In the genomic region with DNA sequence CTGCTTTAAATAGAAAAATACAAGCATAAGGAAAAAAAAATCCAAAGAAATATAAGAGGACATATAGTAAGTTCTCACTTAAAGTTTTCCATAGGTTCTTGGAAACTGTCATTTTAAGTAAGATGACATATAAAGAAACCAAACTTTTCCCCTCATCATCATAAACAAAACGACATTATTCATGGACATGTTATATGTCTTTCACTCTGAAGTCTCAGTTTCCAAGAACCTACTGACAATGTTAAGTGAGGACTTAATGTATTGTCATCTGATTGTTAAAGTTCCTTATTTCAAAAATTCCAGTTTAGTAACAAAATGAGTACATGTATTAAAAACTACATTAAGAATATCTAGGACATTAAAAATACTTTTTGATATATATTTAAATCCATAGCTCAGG, we compare ENCODE assay signal across 17 cellular contexts.
DNase-seq lines count a peak whose midpoint lies in the region; ATAC-seq, FAIRE-seq and TF ChIP-seq lines count a peak whose summit lies in the region.
"Had no signal": no experiment of that assay in that cellular context is flagged by ENCODE, and none has a peak within 500 bp of the region (broad histone marks: within the 10 kb centered on the region; RNA-seq: fewer than 3 reads in every experiment).

No MANE protein-coding gene starts in this region.

- H4K20me1 ChIP-seq in K562 (replicated peaks; ENCODE audit: control insufficient read depth, insufficient read depth, low read length), result no peaks in the 10 kb centered on the region

- H3K4me2 ChIP-seq in K562 (ENCODE audit: insufficient read depth, low read length), result no peak overlapping the region

- TF ChIP-seq RAD21 in K562 (CRISPR knock-in tag; conservative IDR thresholded peaks at IDR 0.05 in 1 of 2, IDR thresholded peaks at IDR 0.05 in 1 of 2), result no peak

- peak overlapping the region; percentile 81 for H3K27ac Mint-ChIP-seq in activated naive CD4-positive, alpha-beta T cell treated with anti-CD3 and anti-CD28 coated beads for 36 hours
- H3K27ac Mint-ChIP-seq in activated T-helper 17 cell treated with anti-CD3 and anti-CD28 coated beads, Interleukin-2, amount 50 U/mL, for 72 hours, result peak overlapping the region; percentile 90

- no peaks in the 10 kb centered on the region for H3K79me2 ChIP-seq in K562 (ENCODE audit: control insufficient read depth, insufficient read depth, low read length)

- H3K36me3 ChIP-seq in K562 (ENCODE audit: control insufficient read depth, insufficient read depth, low read length), result no peaks in the 10 kb centered on the region
- H3K36me3 ChIP-seq in transverse colon, result no peaks in the 10 kb centered on the region
- H3K36me3 ChIP-seq in effector memory CD4-positive, alpha-beta T cell (ENCODE audit: control insufficient read depth, insufficient read depth, low read length), result no peaks in the 10 kb centered on the region
- H3K36me3 ChIP-seq: Peyer's patch had no signal

- FAIRE-seq in K562 (lab: Jason Lieb, UNC), result peak; percentile 23
- FAIRE-seq: HepG2 had no signal

- H3K4me1 ChIP-seq in K562 (replicated peaks in 1 of 2; ENCODE audit: control insufficient read depth in 2 of 2, insufficient read depth in 2 of 2, low read length in 2 of 2), result no peaks in the 10 kb centered on the region
- no peaks in the 10 kb centered on the region for H3K4me1 ChIP-seq in transverse colon
- no peaks in the 10 kb centered on the region for H3K4me1 ChIP-seq in effector memory CD4-positive, alpha-beta T cell (ENCODE audit: control insufficient read depth, insufficient read depth, low read length, poor library complexity, severe bottlenecking)
- H3K4me1 ChIP-seq: Peyer's patch had no signal

- no peaks in the 10 kb centered on the region for H3K9me3 Mint-ChIP-seq in activated naive CD4-positive, alpha-beta T cell treated with anti-CD3 and anti-CD28 coated beads for 36 hours
- H3K9me3 Mint-ChIP-seq in activated T-helper 17 cell treated with anti-CD3 and anti-CD28 coated beads, Interleukin-2, amount 50 U/mL, for 72 hours, result no peaks in the 10 kb centered on the region

- BruUV-seq in K562 (replicated peaks; lab: Mats Ljungman, UMichigan), result no TSS peak

- WGBS in K562 (ENCODE audit: insufficient coverage, low coverage, missing lambda C conversion rate), result 23% methylated on average over 1 of the region's 1 CpG
- WGBS in transverse colon (ENCODE audit: low coverage in 1 of 2), 2 donors, result 67 to 82% methylated on average over 1 of the region's 1 CpG

- H3K9ac ChIP-seq in K562 (ENCODE audit: insufficient read depth in 1 of 2, low read depth in 2 of 2, low read length in 2 of 2), result no peak overlapping the region

- H3K36me3 Mint-ChIP-seq in activated naive CD4-positive, alpha-beta T cell treated with anti-CD3 and anti-CD28 coated beads for 36 hours (ENCODE audit: low read depth), result peaks cover 63% of the 10 kb centered on the region
- peaks cover 93% of the 10 kb centered on the region for H3K36me3 Mint-ChIP-seq in activated T-helper 17 cell treated with anti-CD3 and anti-CD28 coated beads, Interleukin-2, amount 50 U/mL, for 72 hours (ENCODE audit: low read depth)

- TF ChIP-seq EP300 in K562 (IDR thresholded peaks at IDR 0.05; ENCODE audit: low read length), result no peak
- no peak for TF ChIP-seq EP300 in transverse colon (IDR thresholded peaks at IDR 0.05; ENCODE audit: low read depth)

- TF ChIP-seq POLR2A in K562 (conservative IDR thresholded peaks at IDR 0.05), result no peak
- TF ChIP-seq POLR2A in transverse colon (IDR thresholded peaks at IDR 0.05), result no peak

- intact Hi-C loops in activated naive CD4-positive, alpha-beta T cell treated with anti-CD3 and anti-CD28 coated beads for 36 hours (cut with micrococcal nuclease), result loop anchor here (1.0 to 2.0 kb wide), 3 partner anchors 11 to 20 kb away; no protein-coding TSS in a partner anchor
- intact Hi-C loops in K562 (cut with micrococcal nuclease) (no loop called here), transverse colon (cut with DNase I; ENCODE audit: low total_unique reads) (no loop called here)

- CTCF ChIA-PET in activated naive CD4-positive, alpha-beta T cell treated with anti-CD3 and anti-CD28 coated beads for 36 hours (lab: Charles Lee), result interaction anchor here (0.6 to 1.3 kb wide), 8 partner anchors 13 to 243 kb away, joined by 3 to 5 read pairs (median 4); a partner anchor contains a TSS
- CTCF ChIA-PET in K562 (lab: Yijun Ruan, JAX; ENCODE audit: low intra/inter-chr PET ratio), result no interaction called here

- POLR2A ChIA-PET in K562 (lab: Yijun Ruan, JAX), result interaction anchor here (1.0 kb wide), 1 partner anchor 36 kb away, joined by 3 read pairs; no protein-coding TSS in a partner anchor

- TF ChIP-seq CTCF in K562 (IDR thresholded peaks at IDR 0.05 in 2 of 3, conservative IDR thresholded peaks at IDR 0.05 in 1 of 3; ENCODE audit: insufficient read depth in 2 of 3, low read depth in 1 of 3, low read length in 3 of 3) (no peak), transverse colon (IDR thresholded peaks at IDR 0.05) (no peak)

- no peaks in the 10 kb centered on the region for H3K9me1 ChIP-seq in K562 (ENCODE audit: control insufficient read depth, insufficient read depth, low read length)

- no peak overlapping the region for H2AFZ ChIP-seq in K562 (ENCODE audit: low read depth, low read length)

- H3K4me1 Mint-ChIP-seq in activated naive CD4-positive, alpha-beta T cell treated with anti-CD3 and anti-CD28 coated beads for 36 hours (ENCODE audit: low read depth), result peaks cover 54% of the 10 kb centered on the region
- peaks cover 18% of the 10 kb centered on the region for H3K4me1 Mint-ChIP-seq in activated T-helper 17 cell treated with anti-CD3 and anti-CD28 coated beads, Interleukin-2, amount 50 U/mL, for 72 hours

- H3K4me3 ChIP-seq in K562 (no peak overlapping the region), transverse colon (no peak overlapping the region)
- H3K4me3 ChIP-seq in effector memory CD4-positive, alpha-beta T cell (ENCODE audit: insufficient read depth, low read depth, low read length, poor library complexity, severe bottlenecking), result no peak overlapping the region
- H3K4me3 ChIP-seq: Peyer's patch had no signal

- peak; percentile 83 for ATAC-seq in activated T-helper 17 cell treated with anti-CD3 and anti-CD28 coated beads, Interleukin-2, amount 50 U/mL, for 72 hours (replicated peaks)
- no peak for ATAC-seq in K562
- ATAC-seq: HepG2, Right ventricle myocardium inferior had no signal

- DNase-seq in activated naive CD4-positive, alpha-beta T cell treated with anti-CD3 and anti-CD28 coated beads for 36 hours, result no peak
- no peak for DNase-seq in activated naive CD4-positive, alpha-beta T cell treated with anti-CD3 and anti-CD28 coated beads, Interleukin-2, amount 50 U/mL, for 16 hours
- DNase-seq in K562 (ENCODE audit: extremely low read depth in 1 of 4, low spot score in 3 of 4), result no peak
- DNase-seq in DMS153 treated with DMSO at 0.1 percent for 48 hours (lab: John Stamatoyannopoulos, UW; ENCODE audit: unreplicated experiment), result no peak
- DNase-seq in transverse colon, result no peak
- no peak for DNase-seq in effector memory CD4-positive, alpha-beta T cell
- DNase-seq: AML-193, DMS79 treated with DMSO at 0.1 percent for 48 hours, KG1, NCI-H1105 treated with DMSO at 0.1 percent for 48 hours, NCI-H1694, NCI-H2081 treated with DMSO at 0.1 percent for 48 hours, Peyer's patch had no signal

- H3K27me3 Mint-ChIP-seq in activated naive CD4-positive, alpha-beta T cell treated with anti-CD3 and anti-CD28 coated beads for 36 hours (ENCODE audit: low read depth), result no peaks in the 10 kb centered on the region
- H3K27me3 Mint-ChIP-seq in activated T-helper 17 cell treated with anti-CD3 and anti-CD28 coated beads, Interleukin-2, amount 50 U/mL, for 72 hours, result no peaks in the 10 kb centered on the region

- in situ Hi-C loops in K562 (cut with MboI) (no loop called here), transverse colon (cut with MboI; ENCODE audit: low pct_ligation_motif_present in 1 of 4, low pct_unique_long_range_greater_than_20kb in 1 of 4, low sequenced_read_pairs in 3 of 4) (no loop called here)

- H3K9me3 ChIP-seq in K562 (replicated peaks; ENCODE audit: control insufficient read depth, insufficient read depth, low read depth, low read length) (no peaks in the 10 kb centered on the region), transverse colon (no peaks in the 10 kb centered on the region)
- no peaks in the 10 kb centered on the region for H3K9me3 ChIP-seq in effector memory CD4-positive, alpha-beta T cell (ENCODE audit: control insufficient read depth, low read length)
- H3K9me3 ChIP-seq: Peyer's patch had no signal

- no peak overlapping the region for H3K4me3 Mint-ChIP-seq in activated naive CD4-positive, alpha-beta T cell treated with anti-CD3 and anti-CD28 coated beads for 36 hours
- H3K4me3 Mint-ChIP-seq in activated T-helper 17 cell treated with anti-CD3 and anti-CD28 coated beads, Interleukin-2, amount 50 U/mL, for 72 hours, result peak overlapping the region; percentile 47

- H3K27me3 ChIP-seq in K562 (ENCODE audit: control insufficient read depth in 2 of 2, insufficient read depth in 2 of 2, low read length in 2 of 2) (no peaks in the 10 kb centered on the region), transverse colon (no peaks in the 10 kb centered on the region)
- H3K27me3 ChIP-seq in effector memory CD4-positive, alpha-beta T cell (replicated peaks; ENCODE audit: control insufficient read depth, insufficient read depth, low read length, poor library complexity, severe bottlenecking), result no peaks in the 10 kb centered on the region
- H3K27me3 ChIP-seq: Peyer's patch had no signal

- H3K27ac ChIP-seq in K562 (ENCODE audit: extremely low read depth, low read depth, low read length) (no peak overlapping the region), transverse colon (no peak overlapping the region)
- H3K27ac ChIP-seq in effector memory CD4-positive, alpha-beta T cell (ENCODE audit: insufficient read depth, low read length, poor library complexity, severe bottlenecking), result no peak overlapping the region
- H3K27ac ChIP-seq: C4-2B, Peyer's patch had no signal

TF ChIP-seq in K562, 482 proteins besides CTCF, POLR2A, EP300 and RAD21:
- no peak for TF ChIP-seq CEBPB (tag; IDR thresholded peaks at IDR 0.05)
- TF ChIP-seq EZH2 (IDR thresholded peaks at IDR 0.05; ENCODE audit: borderline replicate concordance, low read depth, low read length), result no peak
- no peak for TF ChIP-seq MYBL2 (IDR thresholded peaks at IDR 0.05; ENCODE audit: low read depth)
- no peak for TF ChIP-seq MYBL2 (CRISPR knock-in tag; IDR thresholded peaks at IDR 0.05; ENCODE audit: borderline replicate concordance)
